In the genomic region with DNA sequence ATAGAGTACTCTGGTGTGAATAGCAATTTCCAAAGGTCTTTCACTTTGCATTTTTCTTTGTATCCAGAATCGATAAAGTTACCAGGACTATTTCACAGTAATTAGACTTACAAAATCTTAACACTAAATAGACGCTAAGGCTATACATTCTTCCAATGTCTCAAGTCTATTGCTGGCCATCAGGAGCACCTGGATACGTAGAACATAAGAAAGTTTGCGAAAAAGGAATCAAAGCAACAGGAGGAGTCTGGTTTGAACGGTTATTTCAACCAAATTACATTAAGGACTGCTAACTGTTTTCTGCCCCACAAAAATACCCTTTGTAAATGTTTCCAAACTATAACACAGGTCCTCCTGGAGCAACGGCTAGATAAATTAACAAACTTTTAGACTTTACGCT, we compare ENCODE assay signal across 1 cellular context.
TF ChIP-seq lines count a peak whose summit lies in the region.

No MANE protein-coding gene starts in this region.

TF ChIP-seq in HCT116, 20 proteins besides CTCF, POLR2A, EP300 and RAD21 (continued from another document):
- TF ChIP-seq, protein P1, sequence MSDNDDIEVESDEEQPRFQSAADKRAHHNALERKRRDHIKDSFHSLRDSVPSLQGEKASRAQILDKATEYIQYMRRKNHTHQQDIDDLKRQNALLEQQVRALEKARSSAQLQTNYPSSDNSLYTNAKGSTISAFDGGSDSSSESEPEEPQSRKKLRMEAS (IDR thresholded peaks at IDR 0.05) = no peak
- TF ChIP-seq FOSL1 (IDR thresholded peaks at IDR 0.05; ENCODE audit: low read depth) = no peak
- TF ChIP-seq EGR1 (IDR thresholded peaks at IDR 0.05; ENCODE audit: low read depth) = no peak
